In the genomic region with DNA sequence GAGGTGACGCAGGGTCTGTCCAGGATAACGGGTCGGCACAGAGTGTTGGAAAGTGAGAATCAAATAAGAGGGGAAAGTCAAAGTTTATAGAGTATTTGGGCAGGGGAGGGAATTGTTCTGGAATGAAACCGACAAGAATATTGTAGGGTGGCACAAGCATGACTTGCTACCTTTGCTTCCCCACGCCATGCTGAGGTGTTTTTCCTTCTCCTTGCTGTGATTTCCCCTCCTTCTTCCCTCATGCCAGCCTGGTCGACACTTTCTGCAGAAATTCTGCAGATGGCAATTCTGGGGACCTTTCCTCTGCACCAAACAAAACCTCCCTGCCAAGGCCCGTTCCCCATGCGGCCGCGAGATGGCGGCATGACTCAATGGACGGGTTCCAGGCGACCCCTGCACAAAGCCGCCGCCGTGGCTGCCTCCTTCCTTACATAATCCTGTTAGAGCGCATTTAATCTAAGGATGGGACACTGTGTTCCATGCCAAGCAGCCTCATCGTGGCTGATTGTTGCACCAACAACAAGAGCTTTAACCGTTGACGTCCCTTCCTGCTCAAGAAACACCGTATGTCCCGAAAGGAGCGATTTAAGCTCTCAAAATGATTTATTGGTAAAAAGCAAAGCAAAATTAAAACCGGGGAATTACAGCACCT, we compare ENCODE assay signal across 8 cellular contexts. TPM values are rescaled to one million over a fixed set of nuclear protein-coding genes. Genes with fewer than 3 reads are reported as not detected.
A peak's percentile ranks its signal among the peaks of the same experiment; 100 is the strongest.
DNase-seq lines count a peak whose midpoint lies in the region; ATAC-seq and TF ChIP-seq lines count a peak whose summit lies in the region.

A gene (minus strand): TSS at position 290 of the 652 bp plus-strand sequence. CDS start 10,616 bp downstream, outside the sequence.

- H3K9me3 Mint-ChIP-seq in activated CD8-positive, alpha-beta memory T cell treated with anti-CD3 and anti-CD28 coated beads, Interleukin-2, amount 10 ng/mL, durations not matched to agents 7 days and 5 days (ENCODE audit: low read depth), result no peaks in the 10 kb centered on the region
- H3K9me3 Mint-ChIP-seq in endothelial cell (ENCODE audit: unreplicated experiment), result no peaks in the 10 kb centered on the region

- DNase-seq in Caki2 (ENCODE audit: low read depth) (peak; percentile 51), HUDEP-2 (lab: John Stamatoyannopoulos, UW; ENCODE audit: unreplicated experiment in 76 of 76) (peak in 67 of 76 experiments; percentile 4 to 79 (median 51)), NOMO-1 treated with DMSO at 0.1 percent for 48 hours (lab: John Stamatoyannopoulos, UW; ENCODE audit: unreplicated experiment) (peak; percentile 81), endothelial cell (ENCODE audit: low spot score) (peak; percentile 87), midbrain (lab: John Stamatoyannopoulos, UW) (peak; percentile 85)
- peak; percentile 84 for DNase-seq in activated CD8-positive, alpha-beta memory T cell treated with anti-CD3 and anti-CD28 coated beads, Interleukin-2, amount 10 ng/mL, durations not matched to agents 7 days and 5 days
- peak; percentile 39 to 52 for DNase-seq in stimulated activated CD8-positive, alpha-beta memory T cell treated with anti-CD3 and anti-CD28 coated beads, Interleukin-15, amount 100 ng/mL, for 4 hours (ENCODE audit: low read depth in 2 of 2)

- ATAC-seq in GM21423 (IDR thresholded peaks at IDR 0.05; ENCODE audit: unreplicated experiment), result peak; percentile 92
- ATAC-seq in activated CD8-positive, alpha-beta memory T cell treated with anti-CD3 and anti-CD28 coated beads, Interleukin-2, amount 10 ng/mL, durations not matched to agents 7 days and 5 days, result peak; percentile 99

- CTCF ChIA-PET in activated CD8-positive, alpha-beta memory T cell treated with anti-CD3 and anti-CD28 coated beads, Interleukin-2, amount 10 ng/mL, durations not matched to agents 7 days and 5 days (lab: Charles Lee), result interaction anchor here (0.6 to 3.0 kb wide), 23 partner anchors 9 to 286 kb away, joined by 3 to 20 read pairs (median 4); a partner anchor contains a TSS

- in situ Hi-C loops in Caki2 (cut with HindIII; ENCODE audit: low pct_unique_long_range_greater_than_20kb, low sequenced_read_pairs), result no loop called here

- no peaks in the 10 kb centered on the region for H3K4me1 Mint-ChIP-seq in activated CD8-positive, alpha-beta memory T cell treated with anti-CD3 and anti-CD28 coated beads, Interleukin-2, amount 10 ng/mL, durations not matched to agents 7 days and 5 days
- peaks cover 6% of the 10 kb centered on the region for H3K4me1 Mint-ChIP-seq in endothelial cell (ENCODE audit: unreplicated experiment)

- peak; percentile 76 for TF ChIP-seq CTCF in endothelial cell (IDR thresholded peaks at IDR 0.05; ENCODE audit: unreplicated experiment)

- no peaks in the 10 kb centered on the region for H3K36me3 Mint-ChIP-seq in activated CD8-positive, alpha-beta memory T cell treated with anti-CD3 and anti-CD28 coated beads, Interleukin-2, amount 10 ng/mL, durations not matched to agents 7 days and 5 days
- H3K36me3 Mint-ChIP-seq in endothelial cell (ENCODE audit: low read depth, unreplicated experiment), result no peaks in the 10 kb centered on the region

- H3K27me3 Mint-ChIP-seq in activated CD8-positive, alpha-beta memory T cell treated with anti-CD3 and anti-CD28 coated beads, Interleukin-2, amount 10 ng/mL, durations not matched to agents 7 days and 5 days, result peaks cover 18% of the 10 kb centered on the region
- H3K27me3 Mint-ChIP-seq in endothelial cell (ENCODE audit: unreplicated experiment), result no peaks in the 10 kb centered on the region

- no peak within 1 kb of the TSS for H3K4me3 Mint-ChIP-seq in activated CD8-positive, alpha-beta memory T cell treated with anti-CD3 and anti-CD28 coated beads, Interleukin-2, amount 10 ng/mL, durations not matched to agents 7 days and 5 days
- H3K4me3 Mint-ChIP-seq in endothelial cell (ENCODE audit: unreplicated experiment), result no peak within 1 kb of the TSS

- H3K27ac Mint-ChIP-seq in activated CD8-positive, alpha-beta memory T cell treated with anti-CD3 and anti-CD28 coated beads, Interleukin-2, amount 10 ng/mL, durations not matched to agents 7 days and 5 days, result no peak within 1 kb of the TSS
- no peak within 1 kb of the TSS for H3K27ac Mint-ChIP-seq in endothelial cell (ENCODE audit: unreplicated experiment)

RNA-seq across cellular contexts. Expression of the gene that starts here (rescaled TPM):
- not detected in 2 replicates for total RNA-seq in Caki2 (2014; rRNA removed; shearing (Covaris generic); ENCODE audit: low replicate concordance)
- total RNA-seq in activated CD8-positive, alpha-beta memory T cell treated with anti-CD3 and anti-CD28 coated beads, Interleukin-2, amount 10 ng/mL, durations not matched to agents 7 days and 5 days, result not detected
- total RNA-seq in endothelial cell (ENCODE audit: unreplicated experiment), result 0.23 TPM

Comparison
In these comparisons a context has a peak if more than half of its experiments do, and no peak if none do; other contexts are left out.
1. Peak in every context shown above with its lines: DNase-seq and ATAC-seq.
2. Peak in DNase-seq in Caki2; RNA of the gene not detected or under 1 TPM.
3. Peak in DNase-seq and ATAC-seq in activated CD8-positive, alpha-beta memory T cell treated with anti-CD3 and anti-CD28 coated beads, Interleukin-2, amount 10 ng/mL, durations not matched to agents 7 days and 5 days; RNA of the gene not detected or under 1 TPM.
4. Peak in DNase-seq in endothelial cell; RNA of the gene not detected or under 1 TPM.